Comparison of ENCODE assay signal across 8 cellular contexts in genomic region chr2:199956062-199956380, GRCh38. TPM values are rescaled to one million over a fixed set of nuclear protein-coding genes. Genes with fewer than 3 reads are reported as not detected.
DNase-seq lines count a peak whose midpoint lies in the region; ATAC-seq, FAIRE-seq and TF ChIP-seq lines count a peak whose summit lies in the region.

No MANE protein-coding gene starts in this region.

- H3K4ac ChIP-seq in H9 (ENCODE audit: low read depth, low read length) = no peak overlapping the region

- H3K27me3 ChIP-seq in ACC112 (ENCODE audit: insufficient read depth, low read length) (no peaks in the 10 kb centered on the region), H9 (ENCODE audit: insufficient read depth, low read length) (no peaks in the 10 kb centered on the region), astrocyte (ENCODE audit: insufficient read depth, low read length) (no peaks in the 10 kb centered on the region)

- H4K5ac ChIP-seq in H9 (ENCODE audit: insufficient read length, low read depth, low read length) = peak overlapping the region; percentile 37

- peaks cover 22 to 29% of the 10 kb centered on the region in 2 experiments for H3K4me1 Mint-ChIP-seq in H9
- H3K4me1 Mint-ChIP-seq in astrocyte (ENCODE audit: low read depth, unreplicated experiment) = peaks cover 14% of the 10 kb centered on the region

- H2AK5ac ChIP-seq in H9 (ENCODE audit: insufficient read length, low read length) = no peak overlapping the region

- H3K27me3 Mint-ChIP-seq in H9 (ENCODE audit: low read depth) (no peaks in the 10 kb centered on the region), astrocyte (ENCODE audit: low read depth, unreplicated experiment) (no peaks in the 10 kb centered on the region)

- H3K4me3 ChIP-seq in ACC112 (ENCODE audit: low read depth, low read length) (peak overlapping the region; percentile 99), astrocyte (ENCODE audit: insufficient read depth, low read depth, low read length) (peak overlapping the region; percentile 84)

- H2BK120ac ChIP-seq in H9 (ENCODE audit: low read depth, low read length, poor library complexity, severe bottlenecking) = no peak overlapping the region

- no peak overlapping the region for H2BK20ac ChIP-seq in H9 (ENCODE audit: low read depth, low read length, poor library complexity, severe bottlenecking)

- no peak overlapping the region for H4K91ac ChIP-seq in H9 (ENCODE audit: insufficient read length, low read depth, low read length)

- peaks cover 23 to 45% (median 38%) of the 10 kb centered on the region in 3 experiments for H3K36me3 Mint-ChIP-seq in H9 (ENCODE audit: insufficient read depth in 1 of 3, low read depth in 3 of 3)
- H3K36me3 Mint-ChIP-seq in astrocyte (ENCODE audit: low read depth, unreplicated experiment) = no peaks in the 10 kb centered on the region

- H3K79me1 ChIP-seq in H9 (ENCODE audit: insufficient read depth, low read depth, low read length, poor library complexity, severe bottlenecking) = peaks cover 4% of the 10 kb centered on the region

- peak overlapping the region; percentile 98 for H3K4me3 Mint-ChIP-seq in H9
- H3K4me3 Mint-ChIP-seq in astrocyte (ENCODE audit: unreplicated experiment) = peak overlapping the region; percentile 95

- no peak overlapping the region for H3T11ph ChIP-seq in H9 (ENCODE audit: low read length)

- H2AFZ ChIP-seq in ACC112 (ENCODE audit: low read length, unreplicated experiment) (peak overlapping the region; percentile 97), H9 (ENCODE audit: low read length) (no peak overlapping the region), astrocyte (ENCODE audit: low read depth, low read length) (peak overlapping the region; percentile 99)

- H3K9me3 Mint-ChIP-seq in H9 (no peaks in the 10 kb centered on the region), astrocyte (ENCODE audit: unreplicated experiment) (no peaks in the 10 kb centered on the region)

- FAIRE-seq in astrocyte (lab: Jason Lieb, UNC) = peak; percentile 37
- no peak for FAIRE-seq in RCC 7860 (lab: Jason Lieb, UNC)

- H3K18ac ChIP-seq in H9 (ENCODE audit: insufficient read length, low read depth, low read length) = peak overlapping the region; percentile 24

- TF ChIP-seq CTCF in H9 (conservative IDR thresholded peaks at IDR 0.05) = no peak
- no peak for TF ChIP-seq CTCF in astrocyte (IDR thresholded peaks at IDR 0.05; ENCODE audit: insufficient read depth, low read depth, low read length)

- peak overlapping the region; percentile 93 for H3K9ac ChIP-seq in H9 (ENCODE audit: extremely low read depth, insufficient read length, low read length)
- H3K9ac ChIP-seq in astrocyte (ENCODE audit: low read length) = peak overlapping the region; percentile 88

- peaks cover 8% of the 10 kb centered on the region for H3K23me2 ChIP-seq in H9 (ENCODE audit: insufficient read length, low read depth, low read length, poor library complexity, severe bottlenecking)

- peak overlapping the region; percentile 80; the same call in 1 of the 2 replicates for H3K14ac ChIP-seq in H9 (ENCODE audit: insufficient read depth, low read length)

- ATAC-seq in HG02571 (IDR thresholded peaks at IDR 0.05; ENCODE audit: unreplicated experiment) (no peak), HG03135 (IDR thresholded peaks at IDR 0.05; ENCODE audit: unreplicated experiment) (no peak)

- no peak overlapping the region for H3K23ac ChIP-seq in H9 (ENCODE audit: insufficient read length, low read depth, low read length)

- H3K56ac ChIP-seq in H9 (ENCODE audit: insufficient read length, low read depth, low read length) = no peak overlapping the region

- no peak overlapping the region for H2BK12ac ChIP-seq in H9 (ENCODE audit: insufficient read length, low read depth, low read length)

- H3K36me3 ChIP-seq in ACC112 (ENCODE audit: insufficient read depth, low read length) (peaks cover 17% of the 10 kb centered on the region), astrocyte (ENCODE audit: insufficient read depth, low read length) (peaks cover 25% of the 10 kb centered on the region)

- DNase-seq in H9 (no peak), astrocyte (ENCODE audit: low read depth) (no peak), medulla oblongata (ENCODE audit: extremely low spot score) (peak; percentile 19), RCC 7860 (ENCODE audit: low spot score) (no peak), ureter (ENCODE audit: low spot score) (no peak)

- no peak overlapping the region for H2BK15ac ChIP-seq in H9 (ENCODE audit: low read depth, low read length)

- WGBS in H9 (ENCODE audit: extremely low coverage, insufficient read length, low lambda C conversion rate) = no CpG with 5 or more reads among the region's 10 CpGs

- no peaks in the 10 kb centered on the region for H3K9me3 ChIP-seq in H9 (ENCODE audit: control insufficient read depth, low read depth, low read length)
- no peaks in the 10 kb centered on the region for H3K9me3 ChIP-seq in astrocyte (ENCODE audit: insufficient read depth, low read depth, low read length)

- H3K27ac Mint-ChIP-seq in H9 (peak overlapping the region; percentile 99), astrocyte (ENCODE audit: unreplicated experiment) (peak overlapping the region; percentile 92)

- H2BK5ac ChIP-seq in H9 (ENCODE audit: insufficient read length, low read length) = no peak overlapping the region

- peaks cover 68% of the 10 kb centered on the region for H3K79me2 ChIP-seq in ACC112 (ENCODE audit: control insufficient read depth, insufficient read depth, low read length, unreplicated experiment)
- peaks cover 19% of the 10 kb centered on the region; the same call in 1 of the 2 replicates for H3K79me2 ChIP-seq in H9 (ENCODE audit: insufficient read depth, low read length)
- peaks cover 77% of the 10 kb centered on the region for H3K79me2 ChIP-seq in astrocyte (ENCODE audit: insufficient read depth, low read length)

- H3K4me2 ChIP-seq in H9 (ENCODE audit: insufficient read depth, insufficient read length, low read length) = peak overlapping the region; percentile 82
- peak overlapping the region; percentile 91 for H3K4me2 ChIP-seq in astrocyte (ENCODE audit: low read length)

- no peaks in the 10 kb centered on the region for H4K20me1 ChIP-seq in H9 (ENCODE audit: control insufficient read depth, insufficient read depth, insufficient read length)
- H4K20me1 ChIP-seq in astrocyte (ENCODE audit: insufficient read depth, low read length) = peaks cover 9% of the 10 kb centered on the region

- H3K4me1 ChIP-seq in ACC112 (ENCODE audit: control insufficient read depth, insufficient read depth, low read length, unreplicated experiment) = peaks cover 23% of the 10 kb centered on the region
- peaks cover 3% of the 10 kb centered on the region; the same call in 1 of the 2 replicates for H3K4me1 ChIP-seq in H9 (ENCODE audit: insufficient read depth, low read length)
- H3K4me1 ChIP-seq in astrocyte (ENCODE audit: insufficient read depth, low read length) = peaks cover 7% of the 10 kb centered on the region

- H4K8ac ChIP-seq in H9 (replicated peaks; ENCODE audit: insufficient read length, low read depth, low read length) = no peak overlapping the region

- peak overlapping the region; percentile 78 for H3K27ac ChIP-seq in ACC112 (ENCODE audit: low read depth, low read length)
- no peak overlapping the region for H3K27ac ChIP-seq in H9 (ENCODE audit: insufficient read length, low read depth, low read length)
- H3K27ac ChIP-seq in astrocyte (ENCODE audit: low read depth, low read length) = peak overlapping the region; percentile 90

RNA-seq across cellular contexts. Expression of gene MAIP1, which starts 0.6 kb away (rescaled TPM):
- total RNA-seq in H9 (2021) = 28.6 and 32.3 TPM in 2 replicates
- total RNA-seq in astrocyte = 21.7 and 24.4 TPM in 2 replicates
- 14.1 TPM for total RNA-seq in ureter

RNA-seq across cellular contexts. Expression of gene TYW5, which starts 0.7 kb away (rescaled TPM):
- total RNA-seq in H9 (2021) = 16.5 and 17.7 TPM in 2 replicates
- total RNA-seq in astrocyte = 9.0 and 9.2 TPM in 2 replicates
- 11.1 TPM for total RNA-seq in ureter

RNA-seq across cellular contexts. Expression of gene C2orf69, which starts 44.9 kb away (rescaled TPM):
- total RNA-seq in H9 (2021) (22.0 and 22.6 TPM in 2 replicates), astrocyte (7.5 and 7.9 TPM in 2 replicates), ureter (10.9 TPM)
